ENCODE assay signal across 8 cellular contexts in genomic region chr4:2416564-2417195, GRCh38. TPM values are rescaled to one million over a fixed set of nuclear protein-coding genes. Genes with fewer than 3 reads are reported as not detected.
DNase-seq lines count a peak whose midpoint lies in the region; ATAC-seq lines count a peak whose summit lies in the region.

No MANE protein-coding gene starts in this region.

- DNase-seq in DMS53 (lab: John Stamatoyannopoulos, UW) = peak; percentile 61
- DNase-seq in DMS53 treated with DMSO at 0.1 percent for 48 hours (lab: John Stamatoyannopoulos, UW; ENCODE audit: unreplicated experiment) = no peak
- DNase-seq in activated naive CD8-positive, alpha-beta T cell treated with anti-CD3 and anti-CD28 coated beads, Interleukin-2, amount 50 U/mL, for 24 hours = peak; percentile 17
- peak in 1 of 3 donors; percentile 21 for DNase-seq in immature natural killer cell
- no peak for DNase-seq in stimulated activated naive B cell treated with anti-CD40 and anti-IgM and Interleukin-4, amounts not matched to agents 10 μg/mL and 1 μg/mL and 100 μg/mL, for 72 hours
- DNase-seq in GOT3 (lab: John Stamatoyannopoulos, UW) = no peak
- no peak for DNase-seq in foreskin melanocyte

- H3K4me3 Mint-ChIP-seq in activated naive CD8-positive, alpha-beta T cell treated with anti-CD3 and anti-CD28 coated beads, Interleukin-2, amount 50 U/mL, for 24 hours = peak overlapping the region; percentile 56
- peak overlapping the region; percentile 79 to 90 (median 83) for H3K4me3 Mint-ChIP-seq in immature natural killer cell
- H3K4me3 Mint-ChIP-seq in stimulated activated naive B cell treated with anti-CD40 and anti-IgM and Interleukin-4, amounts not matched to agents 10 μg/mL and 1 μg/mL and 100 μg/mL, for 72 hours = peak overlapping the region; percentile 34 to 39

- H3K27me3 Mint-ChIP-seq in activated naive CD8-positive, alpha-beta T cell treated with anti-CD3 and anti-CD28 coated beads, Interleukin-2, amount 50 U/mL, for 24 hours = peaks cover 48% of the 10 kb centered on the region
- H3K27me3 Mint-ChIP-seq in immature natural killer cell (ENCODE audit: low read depth in 3 of 3) = peaks cover 31 to 68% (median 36%) of the 10 kb centered on the region in 3 donors
- H3K27me3 Mint-ChIP-seq in stimulated activated naive B cell treated with anti-CD40 and anti-IgM and Interleukin-4, amounts not matched to agents 10 μg/mL and 1 μg/mL and 100 μg/mL, for 72 hours = peaks cover 50 to 52% of the 10 kb centered on the region in 2 donors

- H3K9me3 Mint-ChIP-seq in activated naive CD8-positive, alpha-beta T cell treated with anti-CD3 and anti-CD28 coated beads, Interleukin-2, amount 50 U/mL, for 24 hours = no peaks in the 10 kb centered on the region
- no peaks in the 10 kb centered on the region for H3K9me3 Mint-ChIP-seq in immature natural killer cell
- H3K9me3 Mint-ChIP-seq in stimulated activated naive B cell treated with anti-CD40 and anti-IgM and Interleukin-4, amounts not matched to agents 10 μg/mL and 1 μg/mL and 100 μg/mL, for 72 hours = no peaks in the 10 kb centered on the region

- no peaks in the 10 kb centered on the region for H3K36me3 Mint-ChIP-seq in activated naive CD8-positive, alpha-beta T cell treated with anti-CD3 and anti-CD28 coated beads, Interleukin-2, amount 50 U/mL, for 24 hours (ENCODE audit: low read depth)
- H3K36me3 Mint-ChIP-seq in immature natural killer cell = no peaks in the 10 kb centered on the region
- H3K36me3 Mint-ChIP-seq in stimulated activated naive B cell treated with anti-CD40 and anti-IgM and Interleukin-4, amounts not matched to agents 10 μg/mL and 1 μg/mL and 100 μg/mL, for 72 hours = no peaks in the 10 kb centered on the region

- ATAC-seq in activated naive CD8-positive, alpha-beta T cell treated with anti-CD3 and anti-CD28 coated beads, Interleukin-2, amount 50 U/mL, for 24 hours = no peak
- ATAC-seq in stimulated activated naive B cell treated with anti-CD40 and anti-IgM and Interleukin-4, amounts not matched to agents 10 μg/mL and 1 μg/mL and 100 μg/mL, for 72 hours (replicated peaks) = no peak
- ATAC-seq in HG03354 (IDR thresholded peaks at IDR 0.05; ENCODE audit: poor library complexity, severe bottlenecking, unreplicated experiment) = no peak

- H3K4me1 Mint-ChIP-seq in activated naive CD8-positive, alpha-beta T cell treated with anti-CD3 and anti-CD28 coated beads, Interleukin-2, amount 50 U/mL, for 24 hours = peaks cover 61% of the 10 kb centered on the region
- peaks cover 67 to 69% of the 10 kb centered on the region in 2 donors for H3K4me1 Mint-ChIP-seq in immature natural killer cell
- H3K4me1 Mint-ChIP-seq in stimulated activated naive B cell treated with anti-CD40 and anti-IgM and Interleukin-4, amounts not matched to agents 10 μg/mL and 1 μg/mL and 100 μg/mL, for 72 hours = peaks cover 34 to 64% of the 10 kb centered on the region in 2 donors

- no peak overlapping the region for H3K27ac Mint-ChIP-seq in activated naive CD8-positive, alpha-beta T cell treated with anti-CD3 and anti-CD28 coated beads, Interleukin-2, amount 50 U/mL, for 24 hours
- peak overlapping the region; percentile 77 to 92 (median 84) for H3K27ac Mint-ChIP-seq in immature natural killer cell
- peak overlapping the region; percentile 53 for H3K27ac Mint-ChIP-seq in stimulated activated naive B cell treated with anti-CD40 and anti-IgM and Interleukin-4, amounts not matched to agents 10 μg/mL and 1 μg/mL and 100 μg/mL, for 72 hours

RNA-seq across cellular contexts. Expression of gene ZFYVE28, which starts 1.8 kb away (rescaled TPM):
- polyA plus RNA-seq in immature natural killer cell = 10 to 100 TPM; 11.9 to 17.5 (median 14.4) TPM

RNA-seq across cellular contexts. Expression of gene CFAP99, which starts 2.1 kb away (rescaled TPM):
- polyA plus RNA-seq in immature natural killer cell = not detected

RNA-seq across cellular contexts. Expression of gene RNF4, which starts 52.2 kb away (rescaled TPM):
- 100 to 1,000 TPM in 1 of 3 donors, 10 to 100 TPM in 2; 48.0 to 116 (median 48.2) TPM for polyA plus RNA-seq in immature natural killer cell

Comparison
In these comparisons a context has a peak if more than half of its experiments do, and no peak if none do; other contexts are left out.
1. DNase-seq: peak in DMS53 (single experiment) and activated naive CD8-positive, alpha-beta T cell treated with anti-CD3 and anti-CD28 coated beads, Interleukin-2, amount 50 U/mL, for 24 hours (single experiment); none in DMS53 treated with DMSO at 0.1 percent for 48 hours (single experiment), stimulated activated naive B cell treated with anti-CD40 and anti-IgM and Interleukin-4, amounts not matched to agents 10 μg/mL and 1 μg/mL and 100 μg/mL, for 72 hours (single experiment), GOT3 (single experiment) and foreskin melanocyte (single experiment).
2. Peak in every context shown above with its lines, with median percentiles within 50 percentile points of each other: H3K4me3 Mint-ChIP-seq.